In genomic region chr1:154883919-154884867, GRCh38 we compare ENCODE assay signal across 21 cellular contexts. TPM values are rescaled to one million over a fixed set of nuclear protein-coding genes. Genes with fewer than 3 reads are reported as not detected.
A peak's percentile ranks its signal among the peaks of the same experiment; 100 is the strongest.
DNase-seq lines count a peak whose midpoint lies in the region; ATAC-seq and TF ChIP-seq lines count a peak whose summit lies in the region.
"Had no signal": no experiment of that assay in that cellular context is flagged by ENCODE, and none has a peak within 500 bp of the region (broad histone marks: within the 10 kb centered on the region; RNA-seq: fewer than 3 reads in every experiment).

No MANE protein-coding gene starts in this region.

- H2AK5ac ChIP-seq in mesenchymal stem cell (ENCODE audit: low read length, severe bottlenecking) = no peak overlapping the region

- no peak overlapping the region for H3K4ac ChIP-seq in mesenchymal stem cell (ENCODE audit: low read depth in 1 of 2, low read length in 2 of 2)

- no peak overlapping the region for H2BK5ac ChIP-seq in mesenchymal stem cell (ENCODE audit: low read depth, low read length, poor library complexity, severe bottlenecking)

- no peak overlapping the region for H2AFZ ChIP-seq in mesenchymal stem cell (ENCODE audit: low read depth, low read length)

- H4K8ac ChIP-seq in mesenchymal stem cell (ENCODE audit: low read length) = no peak overlapping the region

- H3K27ac ChIP-seq in right atrium auricular region = no peak overlapping the region
- H3K27ac ChIP-seq in mesenchymal stem cell (ENCODE audit: low read length, poor library complexity, severe bottlenecking) = no peak overlapping the region
- H3K27ac ChIP-seq in upper lobe of right lung = no peak overlapping the region
- no peak overlapping the region for H3K27ac ChIP-seq in left lung
- H3K27ac ChIP-seq: brain microvascular endothelial cell, thyroid gland had no signal

- ATAC-seq in Right ventricle myocardium inferior (peak; percentile 67), upper lobe of right lung (peak; percentile 7), left lung (no peak)

- H3K9me3 ChIP-seq in right atrium auricular region = no peaks in the 10 kb centered on the region
- no peaks in the 10 kb centered on the region for H3K9me3 ChIP-seq in mesenchymal stem cell (ENCODE audit: control insufficient read depth, low read length)
- H3K9me3 ChIP-seq in upper lobe of right lung = no peaks in the 10 kb centered on the region
- H3K9me3 ChIP-seq in left lung = no peaks in the 10 kb centered on the region
- H3K9me3 ChIP-seq: MG63, thyroid gland had no signal

- H3K4me2 ChIP-seq in mesenchymal stem cell (ENCODE audit: low read length, poor library complexity, severe bottlenecking) = no peak overlapping the region

- no peak overlapping the region for H3K14ac ChIP-seq in mesenchymal stem cell (ENCODE audit: low read length in 2 of 2)

- WGBS in mesenchymal stem cell = 87% methylated on average over 15 of the region's 15 CpGs

- H3K36me3 ChIP-seq in right atrium auricular region = no peaks in the 10 kb centered on the region
- no peaks in the 10 kb centered on the region for H3K36me3 ChIP-seq in mesenchymal stem cell (ENCODE audit: control insufficient read depth in 1 of 2, insufficient read depth in 2 of 2, low read depth in 1 of 2, low read length in 2 of 2)
- H3K36me3 ChIP-seq in upper lobe of right lung = no peaks in the 10 kb centered on the region
- H3K36me3 ChIP-seq in left lung = no peaks in the 10 kb centered on the region
- H3K36me3 ChIP-seq: brain microvascular endothelial cell, MG63, thyroid gland had no signal

- H3K79me1 ChIP-seq in mesenchymal stem cell (replicated peaks; ENCODE audit: low read length, poor library complexity, severe bottlenecking) = no peaks in the 10 kb centered on the region

- DNase-seq in Right ventricle myocardium inferior (ENCODE audit: missing footprints) (no peak), right atrium auricular region (ENCODE audit: low spot score) (no peak), dermis blood vessel endothelial cell (peak; percentile 28), mesenchymal stem cell (no peak), upper lobe of right lung (peak; percentile 44), NCI-H2081 (lab: John Stamatoyannopoulos, UW) (no peak), left lung (no peak)
- DNase-seq in central memory CD4-positive, alpha-beta T cell = no peak
- DNase-seq: activated B cell treated with CpG ODN at 0.5 μM for 24 hours; activated CD4-positive, alpha-beta T cell treated with anti-CD3 and anti-CD28 coated beads, Interleukin-2, amount 50 U/mL, for 4 hours; activated gamma-delta T cell treated with Interleukin-2 at 50 U/mL for 16 hours; brain microvascular endothelial cell; CD8-positive, alpha-beta memory T cell; GDM1; HCEC 1CT; MG63; NCI-H1436 treated with DMSO at 0.1 percent for 48 hours; stimulated activated CD4-positive, alpha-beta T cell treated with anti-CD3 and anti-CD28 coated beads, Interleukin-4, amount 100 ng/mL, for 24 hours; stimulated activated naive CD4-positive, alpha-beta T cell treated with Interleukin-2 at 50 U/mL for 16 hours; thyroid gland had no signal

- H3K18ac ChIP-seq in mesenchymal stem cell (ENCODE audit: low read depth in 1 of 2, low read length in 2 of 2) = no peak overlapping the region

- no peak overlapping the region for H2BK12ac ChIP-seq in mesenchymal stem cell (ENCODE audit: low read length in 2 of 2)

- no peak overlapping the region for H2BK15ac ChIP-seq in mesenchymal stem cell (ENCODE audit: low read depth, poor library complexity, severe bottlenecking)

- no peak for TF ChIP-seq CTCF in right atrium auricular region (IDR thresholded peaks at IDR 0.05)
- TF ChIP-seq CTCF in upper lobe of right lung (IDR thresholded peaks at IDR 0.05) = no peak
- TF ChIP-seq CTCF in left lung (IDR thresholded peaks at IDR 0.05) = no peak

- intact Hi-C loops in Right ventricle myocardium inferior (cut with DNase I) (no loop called here), upper lobe of right lung (cut with DNase I) (no loop called here), left lung (cut with DNase I) (no loop called here)

- H2BK120ac ChIP-seq in mesenchymal stem cell (ENCODE audit: low read depth, low read length) = no peak overlapping the region

- peak overlapping the region; percentile 19 for H4K91ac ChIP-seq in mesenchymal stem cell (ENCODE audit: low read length)

- no peak overlapping the region for H3K23ac ChIP-seq in mesenchymal stem cell (ENCODE audit: low read length in 2 of 2)

- no peaks in the 10 kb centered on the region for H3K27me3 ChIP-seq in right atrium auricular region
- peaks cover 44 to 49% of the 10 kb centered on the region in 2 experiments for H3K27me3 ChIP-seq in mesenchymal stem cell (ENCODE audit: control insufficient read depth in 1 of 2, insufficient read depth in 1 of 2, low read length in 2 of 2)
- H3K27me3 ChIP-seq in upper lobe of right lung = no peaks in the 10 kb centered on the region
- no peaks in the 10 kb centered on the region for H3K27me3 ChIP-seq in left lung
- H3K27me3 ChIP-seq: MG63, thyroid gland had no signal

- H3K9ac ChIP-seq in mesenchymal stem cell (ENCODE audit: low read length) = no peak overlapping the region

- peaks cover 0 to 12% of the 10 kb centered on the region in 2 donors for H3K4me1 ChIP-seq in right atrium auricular region
- peaks cover 2% of the 10 kb centered on the region for H3K4me1 ChIP-seq in mesenchymal stem cell (ENCODE audit: control insufficient read depth, insufficient read depth, low read depth, low read length)
- no peaks in the 10 kb centered on the region for H3K4me1 ChIP-seq in upper lobe of right lung
- peaks cover 0 to 7% of the 10 kb centered on the region in 2 donors for H3K4me1 ChIP-seq in left lung

- H3K4me3 ChIP-seq in right atrium auricular region (no peak overlapping the region), mesenchymal stem cell (ENCODE audit: insufficient read depth in 1 of 2, low read depth in 1 of 2, low read length in 2 of 2) (no peak overlapping the region), upper lobe of right lung (no peak overlapping the region), left lung (no peak overlapping the region)
- H3K4me3 ChIP-seq: MG63, thyroid gland had no signal

RNA-seq across cellular contexts. Expression of gene KCNN3, which starts 14.1 kb away (rescaled TPM):
- total RNA-seq in Right ventricle myocardium inferior (3.4 TPM), right atrium auricular region (1 to 10 TPM; 3.9 to 4.4 TPM), dermis blood vessel endothelial cell (1.7 and 3.6 TPM in 2 replicates), upper lobe of right lung (7.6 TPM), left lung (1 to 10 TPM; 1.9 to 2.2 TPM)
- polyA plus RNA-seq in mesenchymal stem cell (2013, experiment 1 of 2) = 0.81 TPM
- polyA plus RNA-seq in mesenchymal stem cell (2013, experiment 2 of 2) = 0.75 TPM
- total RNA-seq: fibroblast of lung had no signal
- polyA plus RNA-seq: CD8-positive, alpha-beta memory T cell; fibroblast of lung had no signal

RNA-seq across cellular contexts. Expression of gene PMVK, which starts 52.3 kb away (rescaled TPM):
- 71.1 TPM for total RNA-seq in Right ventricle myocardium inferior
- total RNA-seq in right atrium auricular region = 10 to 100 TPM; 15.7 to 21.2 TPM
- total RNA-seq in dermis blood vessel endothelial cell = 6.5 and 9.4 TPM in 2 replicates
- 21.3 TPM for polyA plus RNA-seq in mesenchymal stem cell (2013, experiment 1 of 2)
- polyA plus RNA-seq in mesenchymal stem cell (2013, experiment 2 of 2) = 21.1 TPM
- total RNA-seq in upper lobe of right lung = 38.4 TPM
- 10 to 100 TPM; 39.6 to 44.3 TPM for total RNA-seq in left lung

Comparison
In these comparisons a context has a peak if more than half of its experiments do, and no peak if none do; other contexts are left out.
1. DNase-seq: peak in dermis blood vessel endothelial cell (single experiment) and upper lobe of right lung (single experiment); none in Right ventricle myocardium inferior (single experiment), right atrium auricular region (single experiment), mesenchymal stem cell (single experiment), NCI-H2081 (0 of 2), left lung (0 of 2) and central memory CD4-positive, alpha-beta T cell (single experiment).